11 cellular contexts compared by ENCODE assay signal in the genomic region with DNA sequence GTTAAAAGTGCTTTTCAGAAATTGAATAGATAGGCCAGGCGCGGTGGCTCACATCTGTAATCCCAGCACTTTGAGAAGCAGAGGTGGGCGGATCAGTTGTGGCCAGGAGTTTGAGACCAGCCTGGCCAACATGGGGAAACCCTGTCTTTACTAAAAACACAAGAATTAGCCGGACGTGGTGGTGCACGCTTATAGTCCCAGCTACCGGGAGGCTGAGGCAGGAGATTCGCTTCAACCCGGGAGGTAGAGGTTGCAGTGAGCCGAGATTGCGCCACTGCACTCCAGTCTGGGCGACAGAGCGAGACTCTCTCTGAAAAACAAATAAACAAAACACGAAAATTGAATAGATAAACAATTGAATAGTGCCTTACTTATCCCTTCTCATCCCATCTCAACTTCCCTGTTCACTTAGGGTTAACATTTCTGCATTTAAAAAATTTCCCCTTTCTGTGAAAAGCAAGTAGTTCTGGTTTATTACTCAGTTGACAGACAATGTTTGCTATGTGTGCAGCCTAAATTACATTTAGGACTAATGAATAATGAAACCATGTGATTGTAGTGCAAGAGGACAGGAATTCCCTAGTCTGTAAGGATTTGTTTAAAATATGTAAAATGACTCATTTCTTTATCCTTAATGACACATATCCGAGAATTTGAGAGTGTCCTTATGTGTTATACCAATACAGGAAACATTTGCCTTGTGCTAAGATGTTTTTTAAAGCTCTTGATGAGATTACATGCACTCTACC. TPM values are rescaled to one million over a fixed set of nuclear protein-coding genes. Genes with fewer than 3 reads are reported as not detected.
A peak's percentile ranks its signal among the peaks of the same experiment; 100 is the strongest.
DNase-seq lines count a peak whose midpoint lies in the region; ATAC-seq and TF ChIP-seq lines count a peak whose summit lies in the region.
"Had no signal": no experiment of that assay in that cellular context is flagged by ENCODE, and none has a peak within 500 bp of the region (broad histone marks: within the 10 kb centered on the region; RNA-seq: fewer than 3 reads in every experiment).

No MANE protein-coding gene starts in this region.

- H3K4me3 Mint-ChIP-seq in progenitor cell of endocrine pancreas (ENCODE audit: low read depth): no peak overlapping the region

- H3K27ac ChIP-seq in ACC112 (ENCODE audit: low read depth, low read length): peak overlapping the region; percentile 80

- peak; percentile 83 for DNase-seq in hepatic stellate cell (ENCODE audit: low spot score)
- DNase-seq in progenitor cell of endocrine pancreas (ENCODE audit: low spot score, unreplicated experiment): no peak
- DNase-seq in OCI-M2 (lab: John Stamatoyannopoulos, UW; ENCODE audit: unreplicated experiment): no peak
- DNase-seq in activated CD4-positive, alpha-beta T cell treated with anti-CD3 and anti-CD28 coated beads for 4 hours: no peak
- DNase-seq: kidney, NCI-H748 treated with DMSO at 0.1 percent for 48 hours had no signal

- ATAC-seq in GM21529 (IDR thresholded peaks at IDR 0.05; ENCODE audit: unreplicated experiment) (peak; percentile 57), SK-N-SH treated with all-trans-retinoic acid at 6 μM for 48 hours (peak; percentile 89), HG03571 (IDR thresholded peaks at IDR 0.05; ENCODE audit: unreplicated experiment) (no peak)

- no peaks in the 10 kb centered on the region for H3K27me3 Mint-ChIP-seq in progenitor cell of endocrine pancreas

- peaks cover 5% of the 10 kb centered on the region for H3K9me3 Mint-ChIP-seq in progenitor cell of endocrine pancreas (ENCODE audit: low read depth)

- H3K36me3 Mint-ChIP-seq in progenitor cell of endocrine pancreas (ENCODE audit: insufficient read depth): peaks cover 8% of the 10 kb centered on the region

- H2AFZ ChIP-seq in ACC112 (ENCODE audit: low read length, unreplicated experiment): no peak overlapping the region

- peaks cover 61% of the 10 kb centered on the region for H3K79me2 ChIP-seq in ACC112 (ENCODE audit: control insufficient read depth, insufficient read depth, low read length, unreplicated experiment)

- H3K27me3 ChIP-seq in ACC112 (ENCODE audit: insufficient read depth, low read length): no peaks in the 10 kb centered on the region

- peaks cover 16% of the 10 kb centered on the region for H3K4me1 Mint-ChIP-seq in progenitor cell of endocrine pancreas (ENCODE audit: low read depth)

- H3K27ac Mint-ChIP-seq in progenitor cell of endocrine pancreas: no peak overlapping the region

- H3K4me1 ChIP-seq in ACC112 (ENCODE audit: control insufficient read depth, insufficient read depth, low read length, unreplicated experiment): peaks cover 38% of the 10 kb centered on the region

- H3K4me3 ChIP-seq in ACC112 (ENCODE audit: low read depth, low read length): peak overlapping the region; percentile 47

- no peak for TF ChIP-seq CTCF in progenitor cell of endocrine pancreas (IDR thresholded peaks at IDR 0.05; ENCODE audit: unreplicated experiment)

- H3K36me3 ChIP-seq in ACC112 (ENCODE audit: insufficient read depth, low read length): no peaks in the 10 kb centered on the region

TF ChIP-seq in SK-N-SH treated with all-trans-retinoic acid at 6 μM for 48 hours, 23 proteins besides CTCF, POLR2A, EP300 and RAD21:
- peak; percentile 77 for TF ChIP-seq ISL1 (CRISPR knock-in tag; IDR thresholded peaks at IDR 0.05)
- TF ChIP-seq ARNTL (CRISPR knock-in tag; IDR thresholded peaks at IDR 0.05; ENCODE audit: borderline replicate concordance, low read depth): no peak
- TF ChIP-seq POU6F1 (CRISPR knock-in tag; IDR thresholded peaks at IDR 0.05; ENCODE audit: borderline replicate concordance, low read depth): no peak
- no peak for TF ChIP-seq ZFP30 (CRISPR knock-in tag; IDR thresholded peaks at IDR 0.05)
- TF ChIP-seq, protein P1, sequence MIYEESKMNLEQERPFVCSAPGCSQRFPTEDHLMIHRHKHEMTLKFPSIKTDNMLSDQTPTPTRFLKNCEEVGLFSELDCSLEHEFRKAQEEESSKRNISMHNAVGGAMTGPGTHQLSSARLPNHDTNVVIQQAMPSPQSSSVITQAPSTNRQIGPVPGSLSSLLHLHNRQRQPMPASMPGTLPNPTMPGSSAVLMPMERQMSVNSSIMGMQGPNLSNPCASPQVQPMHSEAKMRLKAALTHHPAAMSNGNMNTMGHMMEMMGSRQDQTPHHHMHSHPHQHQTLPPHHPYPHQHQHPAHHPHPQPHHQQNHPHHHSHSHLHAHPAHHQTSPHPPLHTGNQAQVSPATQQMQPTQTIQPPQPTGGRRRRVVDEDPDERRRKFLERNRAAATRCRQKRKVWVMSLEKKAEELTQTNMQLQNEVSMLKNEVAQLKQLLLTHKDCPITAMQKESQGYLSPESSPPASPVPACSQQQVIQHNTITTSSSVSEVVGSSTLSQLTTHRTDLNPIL (CRISPR knock-in tag; IDR thresholded peaks at IDR 0.05; ENCODE audit: low read depth): 0 out of 2 replicates have a peak, but pooled peaks have one; percentile 15
- no peak for TF ChIP-seq BACH2 (CRISPR knock-in tag; IDR thresholded peaks at IDR 0.05; ENCODE audit: borderline replicate concordance)

RNA-seq across cellular contexts. Expression of gene RNF169, which starts 6.0 kb away (rescaled TPM):
- total RNA-seq in progenitor cell of endocrine pancreas: 23.5 and 24.0 TPM in 2 replicates

RNA-seq across cellular contexts. Expression of gene CHRDL2, which starts 23.5 kb away (rescaled TPM):
- total RNA-seq in progenitor cell of endocrine pancreas: 1.3 and 2.5 TPM in 2 replicates
- total RNA-seq: G401 had no signal
